ENCODE assay signal across 8 cellular contexts in the genomic region with DNA sequence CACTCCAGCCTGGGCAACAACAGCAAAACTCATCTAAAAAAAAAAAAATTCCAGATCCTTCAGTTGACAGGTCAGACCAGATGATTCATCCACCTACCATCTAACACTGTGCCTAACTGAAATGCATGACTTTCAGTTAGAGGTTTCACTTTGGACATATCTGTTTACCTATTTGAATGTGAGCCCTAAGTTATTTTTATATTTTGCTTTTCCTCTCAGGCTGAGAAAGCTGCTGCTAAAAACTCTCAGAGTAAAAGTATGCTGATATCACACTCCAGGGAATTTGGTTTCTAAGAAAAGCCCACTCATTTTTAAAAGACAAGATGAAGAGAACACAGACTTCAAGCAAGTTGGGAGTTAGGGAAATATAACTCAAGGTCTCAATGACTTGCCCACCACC.
DNase-seq lines count a peak whose midpoint lies in the region; ATAC-seq, FAIRE-seq and TF ChIP-seq lines count a peak whose summit lies in the region.

No MANE protein-coding gene starts in this region.

- H3K36me3 ChIP-seq in ascending aorta (no peaks in the 10 kb centered on the region), pancreas (no peaks in the 10 kb centered on the region)

- peaks cover 53% of the 10 kb centered on the region for H3K4me1 Mint-ChIP-seq in activated T-cell treated with anti-CD3 and anti-CD28 coated beads, Interleukin-2, amount 50 U/mL, for 72 hours (ENCODE audit: low read depth)

- TF ChIP-seq CTCF in ascending aorta (IDR thresholded peaks at IDR 0.05) (no peak), pancreas (IDR thresholded peaks at IDR 0.05) (no peak)

- intact Hi-C loops in ascending aorta (cut with DNase I) (loop anchor here (5.0 to 10.0 kb wide), 5 partner anchors 60 to 173 kb away; a partner anchor contains a TSS), pancreas (cut with DNase I) (no loop called here)

- H3K27ac ChIP-seq in ascending aorta (peak overlapping the region; percentile 68 to 78), pancreas (peak overlapping the region in 2 of 4 donors; percentile 30)

- peaks cover 0 to 11% of the 10 kb centered on the region in 2 donors for H3K4me1 ChIP-seq in ascending aorta
- H3K4me1 ChIP-seq in pancreas = peaks cover 0 to 10% (median 0%) of the 10 kb centered on the region in 3 donors

- FAIRE-seq in pancreas (lab: Jason Lieb, UNC) = no peak

- H3K4me3 Mint-ChIP-seq in activated T-cell treated with anti-CD3 and anti-CD28 coated beads, Interleukin-2, amount 50 U/mL, for 72 hours = peak overlapping the region; percentile 32 to 64

- ATAC-seq in activated T-cell treated with anti-CD3 and anti-CD28 coated beads, Interleukin-2, amount 50 U/mL, for 72 hours (replicated peaks in 1 of 2) = peak; percentile 90 to 92
- ATAC-seq in HG03060 (IDR thresholded peaks at IDR 0.05; ENCODE audit: low read depth, unreplicated experiment) (peak; percentile 91), pancreas (peak in 3 of 4 donors; percentile 24 to 79 (median 74))

- no peak for DNase-seq in activated T-cell treated with anti-CD3 and anti-CD28 coated beads, Interleukin-2, amount 50 U/mL, for 72 hours
- DNase-seq in activated T-cell treated with anti-CD3 and anti-CD28 coated beads for 4 hours = no peak
- DNase-seq in ascending aorta (ENCODE audit: low spot score in 2 of 2) = no peak
- no peak for DNase-seq in pancreas
- no peak for DNase-seq in GM19240 (ENCODE audit: insufficient read length, low spot score)
- no peak for DNase-seq in HT-29 (ENCODE audit: low spot score)
- DNase-seq in T-helper 9 cell = no peak

- H3K4me3 ChIP-seq in ascending aorta (peak overlapping the region in 1 of 2 donors; percentile 28), pancreas (no peak overlapping the region)

- no peaks in the 10 kb centered on the region for H3K27me3 Mint-ChIP-seq in activated T-cell treated with anti-CD3 and anti-CD28 coated beads, Interleukin-2, amount 50 U/mL, for 72 hours (ENCODE audit: low read depth)

- peaks cover 2 to 7% of the 10 kb centered on the region in 2 donors for H3K36me3 Mint-ChIP-seq in activated T-cell treated with anti-CD3 and anti-CD28 coated beads, Interleukin-2, amount 50 U/mL, for 72 hours (ENCODE audit: insufficient read depth in 2 of 2)

- H3K27me3 ChIP-seq in ascending aorta (no peaks in the 10 kb centered on the region), pancreas (no peaks in the 10 kb centered on the region)

- no peaks in the 10 kb centered on the region for H3K9me3 Mint-ChIP-seq in activated T-cell treated with anti-CD3 and anti-CD28 coated beads, Interleukin-2, amount 50 U/mL, for 72 hours

- H3K9me3 ChIP-seq in ascending aorta (no peaks in the 10 kb centered on the region), pancreas (no peaks in the 10 kb centered on the region)

- no peak overlapping the region for H3K27ac Mint-ChIP-seq in activated T-cell treated with anti-CD3 and anti-CD28 coated beads, Interleukin-2, amount 50 U/mL, for 72 hours
